Comparison of ENCODE assay signal across 11 cellular contexts in genomic region chr4:77538574-77539157, GRCh38.
A peak's percentile ranks its signal among the peaks of the same experiment; 100 is the strongest.
DNase-seq lines count a peak whose midpoint lies in the region; ATAC-seq and TF ChIP-seq lines count a peak whose summit lies in the region.
"Had no signal": no experiment of that assay in that cellular context is flagged by ENCODE, and none has a peak within 500 bp of the region (broad histone marks: within the 10 kb centered on the region; RNA-seq: fewer than 3 reads in every experiment).

No MANE protein-coding gene starts in this region.

- 52% methylated on average over 4 of the region's 4 CpGs for WGBS in prostate gland

- intact Hi-C loops in prostate gland (cut with DNase I) = no loop called here

- peaks cover 12% of the 10 kb centered on the region for H3K4me1 Mint-ChIP-seq in activated CD8-positive, alpha-beta memory T cell treated with anti-CD3 and anti-CD28 coated beads, Interleukin-2, amount 10 ng/mL, durations not matched to agents 7 days and 5 days
- H3K4me1 Mint-ChIP-seq: nephron had no signal

- no peaks in the 10 kb centered on the region for H3K27me3 ChIP-seq in prostate gland (replicated peaks; ENCODE audit: insufficient read depth)

- H3K36me3 ChIP-seq in prostate gland = no peaks in the 10 kb centered on the region

- no peaks in the 10 kb centered on the region for H3K9me3 Mint-ChIP-seq in activated CD8-positive, alpha-beta memory T cell treated with anti-CD3 and anti-CD28 coated beads, Interleukin-2, amount 10 ng/mL, durations not matched to agents 7 days and 5 days (ENCODE audit: low read depth)

- H3K36me3 Mint-ChIP-seq in activated CD8-positive, alpha-beta memory T cell treated with anti-CD3 and anti-CD28 coated beads, Interleukin-2, amount 10 ng/mL, durations not matched to agents 7 days and 5 days = no peaks in the 10 kb centered on the region

- H3K27ac ChIP-seq in epithelial cell of prostate (peak overlapping the region; percentile 62), prostate gland (peak overlapping the region; percentile 58 to 80)

- no peak overlapping the region for H3K27ac Mint-ChIP-seq in activated CD8-positive, alpha-beta memory T cell treated with anti-CD3 and anti-CD28 coated beads, Interleukin-2, amount 10 ng/mL, durations not matched to agents 7 days and 5 days
- H3K27ac Mint-ChIP-seq: nephron had no signal

- CTCF ChIA-PET in activated CD8-positive, alpha-beta memory T cell treated with anti-CD3 and anti-CD28 coated beads, Interleukin-2, amount 10 ng/mL, durations not matched to agents 7 days and 5 days (lab: Charles Lee) = interaction anchor here (0.9 kb wide), 1 partner anchor 125 kb away, joined by 3 read pairs; no protein-coding TSS in a partner anchor

- H3K9me3 ChIP-seq in prostate gland = no peaks in the 10 kb centered on the region

- no peak for ATAC-seq in HG02840 (IDR thresholded peaks at IDR 0.05; ENCODE audit: low FRiP score, unreplicated experiment)
- ATAC-seq in activated CD8-positive, alpha-beta memory T cell treated with anti-CD3 and anti-CD28 coated beads, Interleukin-2, amount 10 ng/mL, durations not matched to agents 7 days and 5 days = no peak
- ATAC-seq in GM19452 (IDR thresholded peaks at IDR 0.05; ENCODE audit: unreplicated experiment) = no peak

- no peak for TF ChIP-seq POLR2A in prostate gland (IDR thresholded peaks at IDR 0.05)

- no peak overlapping the region for H3K4me3 ChIP-seq in prostate gland

- TF ChIP-seq CTCF in prostate gland (IDR thresholded peaks at IDR 0.05) = no peak

- peaks cover 44% of the 10 kb centered on the region for H3K27me3 Mint-ChIP-seq in activated CD8-positive, alpha-beta memory T cell treated with anti-CD3 and anti-CD28 coated beads, Interleukin-2, amount 10 ng/mL, durations not matched to agents 7 days and 5 days

- H3K4me1 ChIP-seq in prostate gland (replicated peaks) = peaks cover 6% of the 10 kb centered on the region

- peak; percentile 2 for DNase-seq in EL
- peak; percentile 88 for DNase-seq in NCI-H2029 (lab: John Stamatoyannopoulos, UW)
- DNase-seq in epithelial cell of prostate (ENCODE audit: low read depth, low spot score) = peak; percentile 55
- no peak for DNase-seq in prostate gland (ENCODE audit: low spot score)
- no peak for DNase-seq in activated CD8-positive, alpha-beta memory T cell treated with anti-CD3 and anti-CD28 coated beads, Interleukin-2, amount 10 ng/mL, durations not matched to agents 7 days and 5 days
- DNase-seq in superior temporal gyrus (ENCODE audit: extremely low spot score) = no peak
- DNase-seq: activated naive CD4-positive, alpha-beta T cell; NCI-H187 had no signal

- H3K4me3 Mint-ChIP-seq in activated CD8-positive, alpha-beta memory T cell treated with anti-CD3 and anti-CD28 coated beads, Interleukin-2, amount 10 ng/mL, durations not matched to agents 7 days and 5 days = no peak overlapping the region
- H3K4me3 Mint-ChIP-seq: nephron had no signal

Comparison
In these comparisons a context has a peak if more than half of its experiments do, and no peak if none do; other contexts are left out.
1. DNase-seq: peak in EL (single experiment), NCI-H2029 (single experiment) and epithelial cell of prostate (single experiment); none in prostate gland (single experiment), activated CD8-positive, alpha-beta memory T cell treated with anti-CD3 and anti-CD28 coated beads, Interleukin-2, amount 10 ng/mL, durations not matched to agents 7 days and 5 days (single experiment) and superior temporal gyrus (single experiment).